8 cellular contexts compared by ENCODE assay signal in the genomic region with DNA sequence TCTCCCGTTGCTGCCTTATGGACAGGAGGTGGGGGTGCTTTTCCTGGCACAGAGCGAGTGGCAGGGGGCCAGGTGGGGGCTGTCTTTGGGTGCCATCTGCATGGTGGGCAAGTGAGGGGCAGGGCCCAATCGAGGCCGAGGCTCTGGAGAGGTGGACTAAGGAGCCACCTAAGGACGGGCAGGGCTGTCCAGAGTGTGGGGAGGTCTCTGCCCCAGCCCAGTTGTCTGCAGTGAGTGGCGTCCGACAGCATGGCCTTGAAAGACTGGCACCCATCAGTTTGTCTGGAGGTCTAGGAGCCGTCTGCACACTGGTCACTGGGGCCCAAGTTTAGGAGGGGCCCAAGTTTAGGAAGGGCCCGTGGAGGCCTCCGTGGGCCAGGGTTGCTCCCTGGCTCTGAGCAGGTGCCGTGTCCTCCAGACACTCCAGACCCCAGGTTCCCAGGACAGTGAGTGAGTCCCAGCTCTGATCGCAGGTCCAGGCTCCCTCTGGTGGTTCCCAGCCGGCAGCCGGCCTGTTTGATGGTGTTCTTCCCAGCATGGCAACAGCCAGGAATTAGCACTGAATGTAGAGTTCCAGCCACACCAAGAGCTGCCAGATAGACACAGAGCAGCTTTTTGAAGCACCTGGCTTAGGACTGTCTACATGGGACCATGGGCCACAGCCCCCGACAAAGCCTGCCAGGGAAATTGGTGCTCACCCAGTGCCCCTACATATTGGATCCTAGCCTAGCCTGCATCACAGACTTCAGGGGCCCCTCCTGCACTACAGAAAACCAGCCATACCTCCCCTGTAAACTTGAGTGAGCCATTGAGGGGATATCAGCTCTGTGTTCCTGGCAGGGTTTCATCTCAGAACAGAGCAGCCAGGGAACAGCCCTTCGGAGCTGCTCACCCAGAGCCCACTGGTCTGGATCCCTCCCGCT.
DNase-seq lines count a peak whose midpoint lies in the region; ATAC-seq and TF ChIP-seq lines count a peak whose summit lies in the region.

No MANE protein-coding gene starts in this region.

- H3K27ac Mint-ChIP-seq in endodermal cell: no peak overlapping the region
- H3K27ac Mint-ChIP-seq in effector memory CD8-positive, alpha-beta T cell: no peak overlapping the region

- no peak for DNase-seq in AG09319 (ENCODE audit: extremely low read depth, low read depth)
- peak; percentile 45 for DNase-seq in OCI-M1 (lab: John Stamatoyannopoulos, UW)
- DNase-seq in endodermal cell: peak; percentile 94
- peak; percentile 84 for DNase-seq in medulla oblongata (ENCODE audit: extremely low spot score)
- DNase-seq in aorta: peak; percentile 54 to 87
- no peak for DNase-seq in effector memory CD8-positive, alpha-beta T cell
- DNase-seq in NCI-H1436 (lab: John Stamatoyannopoulos, UW): no peak

- no peaks in the 10 kb centered on the region for H3K4me1 ChIP-seq in endodermal cell (ENCODE audit: control insufficient read depth, insufficient read depth, low read length)
- no peaks in the 10 kb centered on the region for H3K4me1 ChIP-seq in aorta (ENCODE audit: control insufficient read depth in 1 of 2, insufficient read depth in 2 of 2, low read length in 2 of 2)

- H3K4me3 Mint-ChIP-seq in endodermal cell: no peak overlapping the region
- no peak overlapping the region for H3K4me3 Mint-ChIP-seq in effector memory CD8-positive, alpha-beta T cell

- peak; percentile 75 for TF ChIP-seq CTCF in AG09319 (IDR thresholded peaks at IDR 0.05; ENCODE audit: low read depth, low read length)
- peak; percentile 63; the same call in 1 of the 2 replicates for TF ChIP-seq CTCF in GM12875 (IDR thresholded peaks at IDR 0.05; ENCODE audit: borderline replicate concordance, insufficient read depth, low read depth, low read length)
- peak; percentile 91 for TF ChIP-seq CTCF in endodermal cell (conservative IDR thresholded peaks at IDR 0.05)

- no peaks in the 10 kb centered on the region for H3K27me3 ChIP-seq in endodermal cell (ENCODE audit: control insufficient read depth, insufficient read depth, low read length, poor library complexity, severe bottlenecking)
- H3K27me3 ChIP-seq in aorta (ENCODE audit: control insufficient read depth in 1 of 2, insufficient read depth in 2 of 2, low read length in 1 of 2): no peaks in the 10 kb centered on the region

- no peaks in the 10 kb centered on the region for H3K27me3 Mint-ChIP-seq in endodermal cell (ENCODE audit: insufficient read depth)
- peaks cover 13 to 43% of the 10 kb centered on the region in 2 donors for H3K27me3 Mint-ChIP-seq in effector memory CD8-positive, alpha-beta T cell

- no peaks in the 10 kb centered on the region for H3K36me3 ChIP-seq in endodermal cell (ENCODE audit: control insufficient read depth, insufficient read depth, low read length)
- no peaks in the 10 kb centered on the region for H3K36me3 ChIP-seq in aorta (ENCODE audit: control insufficient read depth in 1 of 2, insufficient read depth in 2 of 2, low read length in 1 of 2)

- H3K4me3 ChIP-seq in GM12875 (ENCODE audit: low read depth, low read length) (no peak overlapping the region), endodermal cell (ENCODE audit: low read length) (no peak overlapping the region), aorta (ENCODE audit: low read length in 2 of 2) (no peak overlapping the region)

- H3K9me3 ChIP-seq in endodermal cell (ENCODE audit: control insufficient read depth, low read length) (no peaks in the 10 kb centered on the region), aorta (ENCODE audit: control insufficient read depth, low read length) (no peaks in the 10 kb centered on the region)

- ATAC-seq in aorta (ENCODE audit: low FRiP score): peak; percentile 62
- ATAC-seq in effector memory CD8-positive, alpha-beta T cell (replicated peaks): no peak

- H3K27ac ChIP-seq in endodermal cell (ENCODE audit: low read depth, low read length): no peak overlapping the region
- H3K27ac ChIP-seq in aorta (ENCODE audit: low read depth in 1 of 2, low read length in 2 of 2): peak overlapping the region in 1 of 2 donors; percentile 7

- no peaks in the 10 kb centered on the region for H3K9me3 Mint-ChIP-seq in endodermal cell
- H3K9me3 Mint-ChIP-seq in effector memory CD8-positive, alpha-beta T cell: no peaks in the 10 kb centered on the region

- intact Hi-C loops in aorta (cut with DNase I): loop anchor here (1.0 to 10.0 kb wide), 3 partner anchors 145 to 300 kb away; no protein-coding TSS in a partner anchor

- H3K36me3 Mint-ChIP-seq in endodermal cell (ENCODE audit: low read depth): no peaks in the 10 kb centered on the region
- H3K36me3 Mint-ChIP-seq in effector memory CD8-positive, alpha-beta T cell (ENCODE audit: insufficient read depth): peaks cover 5% of the 10 kb centered on the region

- no peak overlapping the region for H3K9ac ChIP-seq in endodermal cell (ENCODE audit: extremely low read depth, low read length, poor library complexity, severe bottlenecking)

- H3K4me1 Mint-ChIP-seq in endodermal cell: no peaks in the 10 kb centered on the region
- no peaks in the 10 kb centered on the region for H3K4me1 Mint-ChIP-seq in effector memory CD8-positive, alpha-beta T cell (ENCODE audit: low read depth in 2 of 2)

- WGBS in endodermal cell (ENCODE audit: insufficient coverage in 1 of 2, insufficient read length in 1 of 2), 2 experiments: 68 to 70% methylated on average over 13 to 16 of the region's 17 CpGs
- WGBS in aorta, 2 donors: 51% methylated on average over 17 of the region's 17 CpGs

Comparison
In these comparisons a context has a peak if more than half of its experiments do, and no peak if none do; other contexts are left out.
1. DNase-seq: peak in OCI-M1 (single experiment), endodermal cell (single experiment), medulla oblongata (single experiment) and aorta (2 of 2); none in AG09319 (single experiment), effector memory CD8-positive, alpha-beta T cell (0 of 3) and NCI-H1436 (single experiment).
2. Peak in every context shown above with its lines, with median percentiles within 50 percentile points of each other: CTCF ChIP-seq.